1 cellular context compared by ENCODE assay signal in genomic region chr1:16055613-16056520, GRCh38.
TF ChIP-seq lines count a peak whose summit lies in the region.

No MANE protein-coding gene starts in this region.

TF ChIP-seq in GM12878, 131 proteins besides CTCF, POLR2A, EP300 and RAD21:
- TF ChIP-seq, protein P1, sequence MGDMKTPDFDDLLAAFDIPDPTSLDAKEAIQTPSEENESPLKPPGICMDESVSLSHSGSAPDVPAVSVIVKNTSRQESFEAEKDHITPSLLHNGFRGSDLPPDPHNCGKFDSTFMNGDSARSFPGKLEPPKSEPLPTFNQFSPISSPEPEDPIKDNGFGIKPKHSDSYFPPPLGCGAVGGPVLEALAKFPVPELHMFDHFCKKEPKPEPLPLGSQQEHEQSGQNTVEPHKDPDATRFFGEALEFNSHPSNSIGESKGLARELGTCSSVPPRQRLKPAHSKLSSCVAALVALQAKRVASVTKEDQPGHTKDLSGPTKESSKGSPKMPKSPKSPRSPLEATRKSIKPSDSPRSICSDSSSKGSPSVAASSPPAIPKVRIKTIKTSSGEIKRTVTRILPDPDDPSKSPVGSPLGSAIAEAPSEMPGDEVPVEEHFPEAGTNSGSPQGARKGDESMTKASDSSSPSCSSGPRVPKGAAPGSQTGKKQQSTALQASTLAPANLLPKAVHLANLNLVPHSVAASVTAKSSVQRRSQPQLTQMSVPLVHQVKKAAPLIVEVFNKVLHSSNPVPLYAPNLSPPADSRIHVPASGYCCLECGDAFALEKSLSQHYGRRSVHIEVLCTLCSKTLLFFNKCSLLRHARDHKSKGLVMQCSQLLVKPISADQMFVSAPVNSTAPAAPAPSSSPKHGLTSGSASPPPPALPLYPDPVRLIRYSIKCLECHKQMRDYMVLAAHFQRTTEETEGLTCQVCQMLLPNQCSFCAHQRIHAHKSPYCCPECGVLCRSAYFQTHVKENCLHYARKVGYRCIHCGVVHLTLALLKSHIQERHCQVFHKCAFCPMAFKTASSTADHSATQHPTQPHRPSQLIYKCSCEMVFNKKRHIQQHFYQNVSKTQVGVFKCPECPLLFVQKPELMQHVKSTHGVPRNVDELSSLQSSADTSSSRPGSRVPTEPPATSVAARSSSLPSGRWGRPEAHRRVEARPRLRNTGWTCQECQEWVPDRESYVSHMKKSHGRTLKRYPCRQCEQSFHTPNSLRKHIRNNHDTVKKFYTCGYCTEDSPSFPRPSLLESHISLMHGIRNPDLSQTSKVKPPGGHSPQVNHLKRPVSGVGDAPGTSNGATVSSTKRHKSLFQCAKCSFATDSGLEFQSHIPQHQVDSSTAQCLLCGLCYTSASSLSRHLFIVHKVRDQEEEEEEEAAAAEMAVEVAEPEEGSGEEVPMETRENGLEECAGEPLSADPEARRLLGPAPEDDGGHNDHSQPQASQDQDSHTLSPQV (IDR thresholded peaks at IDR 0.05), result 0 out of 2 replicates have a peak, but pooled peaks have one; percentile 64
- TF ChIP-seq RFX5 (IDR thresholded peaks at IDR 0.05; ENCODE audit: low read depth, low read length) (no peak), MTA2 (IDR thresholded peaks at IDR 0.05; ENCODE audit: low read depth) (no peak), MEF2B (IDR thresholded peaks at IDR 0.05; ENCODE audit: partially characterized antibody, poor library complexity, severe bottlenecking) (no peak), LARP7 (IDR thresholded peaks at IDR 0.05) (peak; percentile 55; the same call in 1 of the 2 replicates), HCFC1 (IDR thresholded peaks at IDR 0.05; ENCODE audit: low read length) (peak; percentile 24; the same call in 1 of the 2 replicates), SIN3A (IDR thresholded peaks at IDR 0.05; ENCODE audit: low read depth, low read length) (no peak), HDGF (IDR thresholded peaks at IDR 0.05) (0 out of 2 replicates have a peak, but pooled peaks have one; percentile 29), SMARCA5 (IDR thresholded peaks at IDR 0.05) (peak; percentile 67; the same call in 1 of the 2 replicates), STAT1 (conservative IDR thresholded peaks at IDR 0.05) (no peak), BHLHE40 (IDR thresholded peaks at IDR 0.05; ENCODE audit: borderline replicate concordance in 1 of 2, low read depth in 2 of 2, low read length in 1 of 2) (peak in 1 of 2 experiments; percentile 41; a peak in 1 of 4 replicates), ZNF207 (IDR thresholded peaks at IDR 0.05; ENCODE audit: borderline replicate concordance) (peak; percentile 76; the same call in 1 of the 2 replicates), SMAD1 (IDR thresholded peaks at IDR 0.05; ENCODE audit: low read depth, partially characterized antibody) (no peak), SREBF1 (IDR thresholded peaks at IDR 0.05; ENCODE audit: low read length) (no peak), EGR1 (IDR thresholded peaks at IDR 0.05; ENCODE audit: borderline replicate concordance in 1 of 2, low read depth in 2 of 2, low read length in 2 of 2) (peak in 1 of 2 experiments; percentile 36; a peak in 2 of 3 replicates), FOXK2 (IDR thresholded peaks at IDR 0.05) (peak; percentile 52), RUNX3 (IDR thresholded peaks at IDR 0.05; ENCODE audit: low read length) (0 out of 2 replicates have a peak, but pooled peaks have one; percentile 21), ELK1 (IDR thresholded peaks at IDR 0.05; ENCODE audit: low read depth, low read length) (no peak), SMC3 (IDR thresholded peaks at IDR 0.05; ENCODE audit: borderline replicate concordance, low read length) (peak; percentile 94), POU2F2 (IDR thresholded peaks at IDR 0.05; ENCODE audit: borderline replicate concordance, low read depth, low read length) (0 out of 3 replicates have a peak, but pooled peaks have one; percentile 49), YY1 (IDR thresholded peaks at IDR 0.05; ENCODE audit: low read depth, low read length) (peak; percentile 55; the same call in 1 of the 2 replicates), NR2F1 (conservative IDR thresholded peaks at IDR 0.05) (no peak), PAX8 (IDR thresholded peaks at IDR 0.05) (no peak)
